Comparison of ENCODE assay signal across 8 cellular contexts in the genomic region with DNA sequence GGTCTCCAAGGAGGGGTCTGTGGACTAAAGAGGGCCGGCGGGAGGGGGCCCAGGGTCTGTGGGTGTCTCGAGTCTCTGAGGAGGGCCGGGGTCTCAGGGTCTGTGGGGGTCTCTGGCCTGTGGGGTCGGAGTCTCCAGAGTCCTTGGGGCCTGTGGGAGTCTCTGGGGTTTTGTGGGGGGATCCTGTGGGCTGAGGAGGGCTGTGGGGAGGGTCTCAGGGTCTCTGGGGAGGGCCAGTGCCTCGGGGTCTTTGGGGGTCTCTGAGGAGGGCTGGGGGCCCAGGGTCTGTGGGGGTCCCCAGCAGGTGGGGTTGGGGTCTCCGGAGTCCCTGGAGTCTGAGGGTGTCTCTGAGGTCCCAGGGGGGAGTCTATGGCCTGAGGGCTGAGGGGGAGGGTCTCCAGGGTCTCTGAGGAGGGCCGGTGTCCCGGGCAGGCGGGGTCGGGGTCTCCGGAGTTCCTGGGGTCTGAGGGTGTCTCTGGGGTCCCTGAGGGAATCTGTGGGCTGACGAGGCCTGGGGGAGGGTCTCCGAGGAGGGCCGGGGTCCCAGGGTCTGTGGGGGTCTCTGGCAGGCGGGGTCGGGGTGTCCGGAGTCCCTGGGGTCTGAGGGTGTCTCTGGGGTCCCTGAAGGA. TPM values are rescaled to one million over a fixed set of nuclear protein-coding genes. Genes with fewer than 3 reads are reported as not detected.
DNase-seq lines count a peak whose midpoint lies in the region; ATAC-seq and TF ChIP-seq lines count a peak whose summit lies in the region.

No MANE protein-coding gene starts in this region.

- CTCF ChIA-PET in mammary epithelial cell (lab: Charles Lee; ENCODE audit: low non-redundant PET) = no interaction called here

- no peaks in the 10 kb centered on the region for H3K27me3 Mint-ChIP-seq in activated T-cell treated with anti-CD3 and anti-CD28 coated beads, Interleukin-2, amount 50 U/mL, for 4 hours (ENCODE audit: low read depth)
- no peaks in the 10 kb centered on the region for H3K27me3 Mint-ChIP-seq in memory B cell

- TF ChIP-seq CTCF in mammary epithelial cell (conservative IDR thresholded peaks at IDR 0.05 in 1 of 2, IDR thresholded peaks at IDR 0.05 in 1 of 2; ENCODE audit: extremely low read depth in 1 of 2, insufficient read depth in 1 of 2, low read depth in 1 of 2, low read length in 2 of 2) = no peak
- no peak for TF ChIP-seq CTCF in transverse colon (IDR thresholded peaks at IDR 0.05)

- WGBS in mammary epithelial cell (ENCODE audit: low coverage, missing lambda C conversion rate) = 100% methylated on average over 1 of the region's 18 CpGs
- WGBS in transverse colon (ENCODE audit: low coverage in 1 of 2), 2 donors = 46 to 90% methylated on average over 2 to 12 of the region's 18 CpGs

- H3K9me3 ChIP-seq in mammary epithelial cell (replicated peaks; ENCODE audit: insufficient read depth, low read length) (no peaks in the 10 kb centered on the region), transverse colon (no peaks in the 10 kb centered on the region)

- H4K20me1 ChIP-seq in mammary epithelial cell (ENCODE audit: insufficient read depth, low read length) = no peaks in the 10 kb centered on the region

- H3K27me3 ChIP-seq in mammary epithelial cell (ENCODE audit: insufficient read depth, low read length) (no peaks in the 10 kb centered on the region), transverse colon (no peaks in the 10 kb centered on the region)

- no peak for ATAC-seq in activated T-cell treated with anti-CD3 and anti-CD28 coated beads, Interleukin-2, amount 50 U/mL, for 4 hours
- no peak for ATAC-seq in memory B cell (ENCODE audit: low read depth)
- no peak for ATAC-seq in GM18517 (IDR thresholded peaks at IDR 0.05; ENCODE audit: unreplicated experiment)

- peaks cover 1% of the 10 kb centered on the region for H3K36me3 ChIP-seq in mammary epithelial cell (ENCODE audit: insufficient read depth, low read length)
- no peaks in the 10 kb centered on the region for H3K36me3 ChIP-seq in transverse colon

- H3K4me3 Mint-ChIP-seq in activated T-cell treated with anti-CD3 and anti-CD28 coated beads, Interleukin-2, amount 50 U/mL, for 4 hours = peak overlapping the region; percentile 76
- H3K4me3 Mint-ChIP-seq in memory B cell = peak overlapping the region; percentile 81

- no peak for DNase-seq in activated T-cell treated with anti-CD3 and anti-CD28 coated beads, Interleukin-2, amount 50 U/mL, for 4 hours
- DNase-seq in activated T-cell treated with anti-CD3 and anti-CD28 coated beads, Interleukin-2, amount 50 U/mL, for 48 hours = no peak
- no peak for DNase-seq in mammary epithelial cell
- peak in 1 of 2 donors; percentile 23 for DNase-seq in memory B cell (ENCODE audit: low spot score in 2 of 2)
- no peak for DNase-seq in transverse colon
- DNase-seq in activated CD8-positive, alpha-beta memory T cell treated with anti-CD3 and anti-CD28 coated beads for 24 hours = no peak
- DNase-seq in retina = no peak

- H3K9me3 Mint-ChIP-seq in activated T-cell treated with anti-CD3 and anti-CD28 coated beads, Interleukin-2, amount 50 U/mL, for 4 hours = no peaks in the 10 kb centered on the region
- no peaks in the 10 kb centered on the region for H3K9me3 Mint-ChIP-seq in memory B cell

- H3K4me2 ChIP-seq in mammary epithelial cell (ENCODE audit: insufficient read depth, low read depth, low read length) = peak overlapping the region; percentile 92

- H3K4me1 ChIP-seq in mammary epithelial cell (ENCODE audit: insufficient read depth, low read length) (peaks cover 49% of the 10 kb centered on the region), transverse colon (peaks cover 7 to 47% (median 21%) of the 10 kb centered on the region in 4 donors)

- peaks cover 6% of the 10 kb centered on the region for H3K36me3 Mint-ChIP-seq in activated T-cell treated with anti-CD3 and anti-CD28 coated beads, Interleukin-2, amount 50 U/mL, for 4 hours (ENCODE audit: insufficient read depth)
- H3K36me3 Mint-ChIP-seq in memory B cell = peaks cover 3% of the 10 kb centered on the region

- no peak for TF ChIP-seq EP300 in transverse colon (IDR thresholded peaks at IDR 0.05; ENCODE audit: low read depth)

- peak overlapping the region; percentile 95 for H3K27ac Mint-ChIP-seq in memory B cell

- H3K4me3 ChIP-seq in mammary epithelial cell (replicated peaks in 1 of 3; ENCODE audit: insufficient read depth in 1 of 3, low read depth in 2 of 3, low read length in 3 of 3) (peak overlapping the region; percentile 72 to 89 (median 75)), transverse colon (peak overlapping the region; percentile 87 to 100 (median 98))

- H3K9ac ChIP-seq in mammary epithelial cell (ENCODE audit: insufficient read depth, low read length) = peak overlapping the region; percentile 84

- in situ Hi-C loops in mammary epithelial cell (cut with MboI; ENCODE audit: low sequenced_read_pairs in 2 of 2) (no loop called here), transverse colon (cut with MboI; ENCODE audit: low pct_ligation_motif_present in 1 of 4, low pct_unique_long_range_greater_than_20kb in 1 of 4, low sequenced_read_pairs in 3 of 4) (no loop called here)

- H3K27ac ChIP-seq in mammary epithelial cell (ENCODE audit: insufficient read depth, low read depth, low read length) = peak overlapping the region; percentile 86
- H3K27ac ChIP-seq in transverse colon = peak overlapping the region; percentile 89 to 99 (median 92)

- no peak for TF ChIP-seq POLR2A in transverse colon (IDR thresholded peaks at IDR 0.05)

- H3K4me1 Mint-ChIP-seq in activated T-cell treated with anti-CD3 and anti-CD28 coated beads, Interleukin-2, amount 50 U/mL, for 4 hours (ENCODE audit: low read depth) = peaks cover 37% of the 10 kb centered on the region
- H3K4me1 Mint-ChIP-seq in memory B cell = peaks cover 39% of the 10 kb centered on the region

- intact Hi-C loops in mammary epithelial cell (cut with micrococcal nuclease) (loop anchor here (5.0 kb wide), 1 partner anchor 164 kb away; a partner anchor contains a TSS), transverse colon (cut with DNase I; ENCODE audit: low total_unique reads) (loop anchor here (2.0 kb wide), 1 partner anchor 59 kb away; a partner anchor contains a TSS)

- dilution Hi-C loops in mammary epithelial cell (cut with HindIII; ENCODE audit: low sequenced_read_pairs) = no loop called here

- BruUV-seq in mammary epithelial cell (replicated peaks; lab: Mats Ljungman, UMichigan) = no TSS peak

- peak overlapping the region; percentile 86 for H2AFZ ChIP-seq in mammary epithelial cell (ENCODE audit: low read depth, low read length)

- H3K79me2 ChIP-seq in mammary epithelial cell (ENCODE audit: insufficient read depth, low read length) = peaks cover 50% of the 10 kb centered on the region

RNA-seq across cellular contexts. Expression of a gene that starts 0.6 kb away (rescaled TPM):
- 10 to 100 TPM; 58.1 to 67.5 (median 62.1) TPM for total RNA-seq in activated T-cell treated with anti-CD3 and anti-CD28 coated beads, Interleukin-2, amount 50 U/mL, for 4 hours
- total RNA-seq in mammary epithelial cell = 10 to 100 TPM; 50.2 to 53.9 TPM
- polyA plus RNA-seq in mammary epithelial cell = 36.3 TPM
- polyA minus RNA-seq in mammary epithelial cell = 62.1 TPM
- total RNA-seq in transverse colon = 10 to 100 TPM; 27.7 to 40.3 (median 33.0) TPM

RNA-seq across cellular contexts. Expression of a gene that starts 52.5 kb away (rescaled TPM):
- total RNA-seq in activated T-cell treated with anti-CD3 and anti-CD28 coated beads, Interleukin-2, amount 50 U/mL, for 4 hours = 1 to 10 TPM; 1.1 to 2.8 (median 1.4) TPM
- total RNA-seq in mammary epithelial cell (under 1 TPM; 0.67 to 0.89 TPM), transverse colon (10 to 100 TPM; 12.9 to 73.3 (median 36.2) TPM)
- polyA plus RNA-seq in mammary epithelial cell = 0.39 TPM
- not detected for polyA minus RNA-seq in mammary epithelial cell

RNA-seq across cellular contexts. Expression of a gene that starts 58.8 kb away (rescaled TPM):
- not detected for total RNA-seq in activated T-cell treated with anti-CD3 and anti-CD28 coated beads, Interleukin-2, amount 50 U/mL, for 4 hours
- total RNA-seq in mammary epithelial cell (not detected), transverse colon (10 to 100 TPM in 3 of 4 donors, 1 to 10 TPM in 1; 1.8 to 30.3 (median 19.2) TPM)
- polyA plus RNA-seq in mammary epithelial cell = not detected
- polyA minus RNA-seq in mammary epithelial cell = not detected
